11 cellular contexts compared by ENCODE assay signal in genomic region chr10:13877154-13877909, GRCh38.
A peak's percentile ranks its signal among the peaks of the same experiment; 100 is the strongest.
DNase-seq lines count a peak whose midpoint lies in the region; ATAC-seq and TF ChIP-seq lines count a peak whose summit lies in the region.
"Had no signal": no experiment of that assay in that cellular context is flagged by ENCODE, and none has a peak within 500 bp of the region (broad histone marks: within the 10 kb centered on the region; RNA-seq: fewer than 3 reads in every experiment).

No MANE protein-coding gene starts in this region.

- 57 to 58% methylated on average over 10 to 11 of the region's 11 CpGs for WGBS in body of pancreas, 2 donors

- H3K27ac ChIP-seq in body of pancreas: peak overlapping the region in 3 of 4 donors; percentile 48 to 63 (median 61)
- peak overlapping the region; percentile 74 for H3K27ac ChIP-seq in left ventricle myocardium inferior (replicated peaks)

- TF ChIP-seq POLR2A in body of pancreas (IDR thresholded peaks at IDR 0.05): no peak

- peaks cover 11% of the 10 kb centered on the region for H3K36me3 Mint-ChIP-seq in osteocyte (ENCODE audit: unreplicated experiment)

- peak overlapping the region; percentile 76 for H3K27ac Mint-ChIP-seq in osteocyte (ENCODE audit: unreplicated experiment)
- H3K27ac Mint-ChIP-seq: stimulated activated naive CD8-positive, alpha-beta T cell treated with anti-CD3 and anti-CD28 coated beads, Interleukin-15, Interleukin-2, amounts not matched to agents 100 ng/mL and 50 ng/mL, for 24 hours had no signal

- H3K9me3 Mint-ChIP-seq in osteocyte (ENCODE audit: unreplicated experiment): no peaks in the 10 kb centered on the region
- H3K9me3 Mint-ChIP-seq: stimulated activated naive CD8-positive, alpha-beta T cell treated with anti-CD3 and anti-CD28 coated beads, Interleukin-15, Interleukin-2, amounts not matched to agents 100 ng/mL and 50 ng/mL, for 24 hours had no signal

- TF ChIP-seq CTCF in body of pancreas (IDR thresholded peaks at IDR 0.05) (no peak), left ventricle myocardium inferior (IDR thresholded peaks at IDR 0.05; ENCODE audit: borderline replicate concordance) (no peak), osteocyte (IDR thresholded peaks at IDR 0.05) (no peak)

- H3K27me3 ChIP-seq in body of pancreas (no peaks in the 10 kb centered on the region), left ventricle myocardium inferior (ENCODE audit: low read depth) (no peaks in the 10 kb centered on the region)
- H3K27me3 ChIP-seq: adrenal gland had no signal

- peaks cover 24% of the 10 kb centered on the region for H3K4me1 ChIP-seq in body of pancreas
- peaks cover 81% of the 10 kb centered on the region for H3K4me1 ChIP-seq in left ventricle myocardium inferior
- H3K4me1 ChIP-seq: adrenal gland had no signal

- intact Hi-C loops in body of pancreas (cut with DNase I): no loop called here
- intact Hi-C loops in left ventricle myocardium inferior (cut with micrococcal nuclease): no loop called here

- H3K36me3 ChIP-seq in body of pancreas (replicated peaks in 1 of 2; ENCODE audit: insufficient read depth in 1 of 2, low read depth in 2 of 2) (no peaks in the 10 kb centered on the region), left ventricle myocardium inferior (no peaks in the 10 kb centered on the region)
- H3K36me3 ChIP-seq: adrenal gland had no signal

- H3K4me3 Mint-ChIP-seq in osteocyte (ENCODE audit: unreplicated experiment): no peak overlapping the region
- H3K4me3 Mint-ChIP-seq: stimulated activated naive CD8-positive, alpha-beta T cell treated with anti-CD3 and anti-CD28 coated beads, Interleukin-15, Interleukin-2, amounts not matched to agents 100 ng/mL and 50 ng/mL, for 24 hours had no signal

- H3K9me3 ChIP-seq in body of pancreas (no peaks in the 10 kb centered on the region), left ventricle myocardium inferior (replicated peaks) (no peaks in the 10 kb centered on the region)
- H3K9me3 ChIP-seq: adrenal gland had no signal

- H3K27me3 Mint-ChIP-seq in osteocyte (ENCODE audit: unreplicated experiment): no peaks in the 10 kb centered on the region

- H3K4me1 Mint-ChIP-seq in osteocyte (ENCODE audit: unreplicated experiment): peaks cover 45% of the 10 kb centered on the region

- ATAC-seq in body of pancreas (peak; percentile 69), GM21360 (IDR thresholded peaks at IDR 0.05; ENCODE audit: unreplicated experiment) (no peak)

- peak; percentile 79 for DNase-seq in AG08395 (ENCODE audit: low spot score)
- DNase-seq in body of pancreas: peak in 3 of 4 donors; percentile 35 to 40 (median 38)
- peak; percentile 74 for DNase-seq in left ventricle myocardium inferior
- no peak for DNase-seq in osteocyte (ENCODE audit: extremely low spot score, unreplicated experiment)
- no peak for DNase-seq in SHP77 (lab: John Stamatoyannopoulos, UW)
- DNase-seq in NCI-H510A treated with DMSO at 0.1 percent for 48 hours (lab: John Stamatoyannopoulos, UW): no peak
- DNase-seq in occipital lobe (lab: John Stamatoyannopoulos, UW): no peak
- DNase-seq: adrenal gland; stimulated activated CD4-positive, alpha-beta T cell treated with anti-CD3 and anti-CD28 coated beads, Interleukin-4, amount 100 ng/mL, for 1 hour had no signal

- H3K4me3 ChIP-seq in body of pancreas: no peak overlapping the region
- H3K4me3 ChIP-seq in left ventricle myocardium inferior: peak overlapping the region; percentile 27
- H3K4me3 ChIP-seq: adrenal gland had no signal

Comparison
In these comparisons a context has a peak if more than half of its experiments do, and no peak if none do; other contexts are left out.
1. DNase-seq: peak in AG08395 (single experiment), body of pancreas (3 of 4) and left ventricle myocardium inferior (single experiment); none in osteocyte (single experiment), SHP77 (0 of 2), NCI-H510A treated with DMSO at 0.1 percent for 48 hours (single experiment) and occipital lobe (single experiment).